Comparison of ENCODE assay signal across 1 cellular context in the genomic region with DNA sequence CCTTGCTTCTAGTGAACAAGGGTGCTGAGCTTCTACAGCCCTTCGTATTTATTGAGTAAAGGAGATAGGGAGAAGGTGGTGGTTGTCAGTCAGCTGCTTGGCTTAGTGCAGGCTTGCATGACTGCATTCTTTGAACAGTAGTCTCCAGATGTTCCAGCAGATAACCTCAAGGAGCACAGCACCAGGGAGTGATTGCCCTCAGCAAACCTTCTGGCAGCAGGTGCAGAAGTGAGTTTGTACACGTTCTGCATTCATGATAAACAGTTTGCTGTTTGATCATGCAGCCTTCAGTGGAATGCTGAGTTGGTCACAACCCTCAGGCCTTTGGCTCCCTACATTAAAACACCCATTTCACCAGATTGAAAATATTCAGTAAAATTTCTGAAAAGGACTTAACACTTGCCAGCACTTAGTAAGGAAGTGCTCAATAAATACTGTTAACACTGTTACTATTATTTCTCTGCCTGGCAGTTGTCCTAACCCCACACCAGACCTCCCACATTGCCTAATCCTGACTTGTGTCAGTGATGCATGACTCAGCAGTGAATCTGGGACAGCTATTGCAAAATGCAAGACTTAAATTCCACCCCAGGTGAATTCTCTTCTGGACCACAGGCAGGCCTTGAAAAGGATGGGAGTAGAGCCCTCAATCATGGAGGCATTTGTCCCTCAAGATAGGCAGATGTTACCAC.
TF ChIP-seq lines count a peak whose summit lies in the region.

No MANE protein-coding gene starts in this region.

TF ChIP-seq in HepG2, 621 proteins besides CTCF, POLR2A, EP300 and RAD21 (continued from another document and continues in another):
- TF ChIP-seq, protein P1, sequence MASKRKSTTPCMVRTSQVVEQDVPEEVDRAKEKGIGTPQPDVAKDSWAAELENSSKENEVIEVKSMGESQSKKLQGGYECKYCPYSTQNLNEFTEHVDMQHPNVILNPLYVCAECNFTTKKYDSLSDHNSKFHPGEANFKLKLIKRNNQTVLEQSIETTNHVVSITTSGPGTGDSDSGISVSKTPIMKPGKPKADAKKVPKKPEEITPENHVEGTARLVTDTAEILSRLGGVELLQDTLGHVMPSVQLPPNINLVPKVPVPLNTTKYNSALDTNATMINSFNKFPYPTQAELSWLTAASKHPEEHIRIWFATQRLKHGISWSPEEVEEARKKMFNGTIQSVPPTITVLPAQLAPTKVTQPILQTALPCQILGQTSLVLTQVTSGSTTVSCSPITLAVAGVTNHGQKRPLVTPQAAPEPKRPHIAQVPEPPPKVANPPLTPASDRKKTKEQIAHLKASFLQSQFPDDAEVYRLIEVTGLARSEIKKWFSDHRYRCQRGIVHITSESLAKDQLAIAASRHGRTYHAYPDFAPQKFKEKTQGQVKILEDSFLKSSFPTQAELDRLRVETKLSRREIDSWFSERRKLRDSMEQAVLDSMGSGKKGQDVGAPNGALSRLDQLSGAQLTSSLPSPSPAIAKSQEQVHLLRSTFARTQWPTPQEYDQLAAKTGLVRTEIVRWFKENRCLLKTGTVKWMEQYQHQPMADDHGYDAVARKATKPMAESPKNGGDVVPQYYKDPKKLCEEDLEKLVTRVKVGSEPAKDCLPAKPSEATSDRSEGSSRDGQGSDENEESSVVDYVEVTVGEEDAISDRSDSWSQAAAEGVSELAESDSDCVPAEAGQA (IDR thresholded peaks at IDR 0.05; ENCODE audit: low read depth): 0 out of 2 replicates have a peak, but pooled peaks have one; percentile 39
- TF ChIP-seq, protein P1 (CRISPR knock-in tag; IDR thresholded peaks at IDR 0.05; ENCODE audit: borderline replicate concordance): no peak
- TF ChIP-seq KAT2B (IDR thresholded peaks at IDR 0.05; ENCODE audit: borderline replicate concordance, low read depth, low read length) (no peak), ZFP1 (CRISPR knock-in tag; IDR thresholded peaks at IDR 0.05) (peak; percentile 53; the same call in 1 of the 2 replicates), NKX3-1 (CRISPR knock-in tag; IDR thresholded peaks at IDR 0.05) (no peak), ZMYM2 (CRISPR knock-in tag; IDR thresholded peaks at IDR 0.05) (0 out of 2 replicates have a peak, but pooled peaks have one; percentile 21), SMC3 (IDR thresholded peaks at IDR 0.05; ENCODE audit: low read length) (peak; percentile 8; the same call in 1 of the 2 replicates), ZEB1 (IDR thresholded peaks at IDR 0.05; ENCODE audit: insufficient replicate concordance, low read depth) (peak; percentile 64), SMAD3 (CRISPR knock-in tag; IDR thresholded peaks at IDR 0.05) (peak; percentile 58; the same call in 1 of the 2 replicates), HOXA5 (CRISPR knock-in tag; IDR thresholded peaks at IDR 0.05) (0 out of 2 replicates have a peak, but pooled peaks have one; percentile 18), FOXM1 (CRISPR knock-in tag; IDR thresholded peaks at IDR 0.05) (no peak), KLF16 (CRISPR knock-in tag; IDR thresholded peaks at IDR 0.05) (peak in 1 of 2 experiments; percentile 81; a peak in 2 of 4 replicates), HDAC6 (IDR thresholded peaks at IDR 0.05; ENCODE audit: low read depth, low read length) (no peak), GATAD2A (CRISPR knock-in tag; IDR thresholded peaks at IDR 0.05) (peak; percentile 96), ZNF674 (CRISPR knock-in tag; IDR thresholded peaks at IDR 0.05; ENCODE audit: low read depth) (no peak), TBX3 (IDR thresholded peaks at IDR 0.05; ENCODE audit: borderline replicate concordance) (peak; percentile 55; the same call in 1 of the 2 replicates), CAMTA2 (CRISPR knock-in tag; IDR thresholded peaks at IDR 0.05; ENCODE audit: borderline replicate concordance) (no peak), ZFP82 (CRISPR knock-in tag; IDR thresholded peaks at IDR 0.05; ENCODE audit: borderline replicate concordance) (no peak), KAT8 (CRISPR knock-in tag; IDR thresholded peaks at IDR 0.05) (peak; percentile 59), RORA (CRISPR knock-in tag; IDR thresholded peaks at IDR 0.05) (no peak), WIZ (CRISPR knock-in tag; IDR thresholded peaks at IDR 0.05) (no peak), RBFOX2 (IDR thresholded peaks at IDR 0.05; ENCODE audit: low read depth, low read length) (no peak), RAD51 (IDR thresholded peaks at IDR 0.05; ENCODE audit: borderline replicate concordance) (0 out of 2 replicates have a peak, but pooled peaks have one; percentile 9), ZNF12 (CRISPR knock-in tag; IDR thresholded peaks at IDR 0.05) (peak; percentile 91), TGIF2 (CRISPR knock-in tag; IDR thresholded peaks at IDR 0.05) (peak; percentile 43; the same call in 1 of the 2 replicates), HOXA3 (CRISPR knock-in tag; IDR thresholded peaks at IDR 0.05) (peak; percentile 29; the same call in 1 of the 2 replicates), ZNF614 (CRISPR knock-in tag; IDR thresholded peaks at IDR 0.05; ENCODE audit: borderline replicate concordance) (no peak), RNF2 (conservative IDR thresholded peaks at IDR 0.05; ENCODE audit: low read depth) (no peak), ZNF337 (CRISPR knock-in tag; IDR thresholded peaks at IDR 0.05; ENCODE audit: borderline replicate concordance, low read depth) (no peak), HCFC1 (IDR thresholded peaks at IDR 0.05; ENCODE audit: low read depth, low read length) (no peak), SOX13 (IDR thresholded peaks at IDR 0.05) (no peak; the same call in 1 of the 2 replicates), SOX13 (CRISPR knock-in tag; conservative IDR thresholded peaks at IDR 0.05 in 1 of 2, IDR thresholded peaks at IDR 0.05 in 1 of 2) (peak in 1 of 2 experiments; percentile 39; a peak in 1 of 4 replicates), SIX1 (CRISPR knock-in tag; IDR thresholded peaks at IDR 0.05; ENCODE audit: borderline replicate concordance) (no peak), ZFP36L2 (CRISPR knock-in tag; IDR thresholded peaks at IDR 0.05) (no peak), SIX4 (CRISPR knock-in tag; IDR thresholded peaks at IDR 0.05) (0 out of 2 replicates have a peak, but pooled peaks have one; percentile 57), JUN (CRISPR knock-in tag; IDR thresholded peaks at IDR 0.05) (peak; percentile 70; the same call in 1 of the 2 replicates), DNMT3B (CRISPR knock-in tag; conservative IDR thresholded peaks at IDR 0.05) (peak; percentile 83; the same call in 1 of the 2 replicates), ZNF124 (CRISPR knock-in tag; IDR thresholded peaks at IDR 0.05) (no peak), JUND (CRISPR knock-in tag; IDR thresholded peaks at IDR 0.05) (peak; percentile 93), HNRNPH1 (optimal IDR thresholded peaks at IDR 0.05; ENCODE audit: low read depth, low read length) (no peak), NONO (IDR thresholded peaks at IDR 0.05) (no peak), NONO (CRISPR knock-in tag; conservative IDR thresholded peaks at IDR 0.05) (no peak), MYNN (CRISPR knock-in tag; IDR thresholded peaks at IDR 0.05; ENCODE audit: low read depth) (no peak)
- TF ChIP-seq, protein P2, sequence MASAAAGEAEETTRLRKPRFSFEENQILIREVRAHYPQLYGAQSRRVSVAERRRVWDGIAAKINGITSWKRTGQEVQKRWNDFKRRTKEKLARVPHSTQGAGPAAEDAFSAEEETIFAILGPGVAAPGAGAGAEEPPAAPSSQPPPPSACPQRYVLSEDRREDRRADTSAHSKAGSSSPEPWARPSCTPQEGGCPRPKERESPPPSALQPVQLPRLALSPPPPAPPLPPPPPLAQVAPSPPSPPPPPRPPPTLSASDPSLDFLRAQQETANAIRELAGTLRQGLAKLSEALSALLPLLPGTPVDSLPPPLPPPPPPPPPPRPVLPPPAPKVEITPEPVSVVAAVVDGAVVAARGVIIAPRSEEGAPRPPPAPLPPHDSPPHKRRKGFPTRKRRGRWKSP (CRISPR knock-in tag; IDR thresholded peaks at IDR 0.05): no peak
- TF ChIP-seq, protein P3, sequence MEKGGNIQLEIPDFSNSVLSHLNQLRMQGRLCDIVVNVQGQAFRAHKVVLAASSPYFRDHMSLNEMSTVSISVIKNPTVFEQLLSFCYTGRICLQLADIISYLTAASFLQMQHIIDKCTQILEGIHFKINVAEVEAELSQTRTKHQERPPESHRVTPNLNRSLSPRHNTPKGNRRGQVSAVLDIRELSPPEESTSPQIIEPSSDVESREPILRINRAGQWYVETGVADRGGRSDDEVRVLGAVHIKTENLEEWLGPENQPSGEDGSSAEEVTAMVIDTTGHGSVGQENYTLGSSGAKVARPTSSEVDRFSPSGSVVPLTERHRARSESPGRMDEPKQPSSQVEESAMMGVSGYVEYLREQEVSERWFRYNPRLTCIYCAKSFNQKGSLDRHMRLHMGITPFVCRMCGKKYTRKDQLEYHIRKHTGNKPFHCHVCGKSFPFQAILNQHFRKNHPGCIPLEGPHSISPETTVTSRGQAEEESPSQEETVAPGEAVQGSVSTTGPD (CRISPR knock-in tag; IDR thresholded peaks at IDR 0.05): no peak
- TF ChIP-seq, protein P4, sequence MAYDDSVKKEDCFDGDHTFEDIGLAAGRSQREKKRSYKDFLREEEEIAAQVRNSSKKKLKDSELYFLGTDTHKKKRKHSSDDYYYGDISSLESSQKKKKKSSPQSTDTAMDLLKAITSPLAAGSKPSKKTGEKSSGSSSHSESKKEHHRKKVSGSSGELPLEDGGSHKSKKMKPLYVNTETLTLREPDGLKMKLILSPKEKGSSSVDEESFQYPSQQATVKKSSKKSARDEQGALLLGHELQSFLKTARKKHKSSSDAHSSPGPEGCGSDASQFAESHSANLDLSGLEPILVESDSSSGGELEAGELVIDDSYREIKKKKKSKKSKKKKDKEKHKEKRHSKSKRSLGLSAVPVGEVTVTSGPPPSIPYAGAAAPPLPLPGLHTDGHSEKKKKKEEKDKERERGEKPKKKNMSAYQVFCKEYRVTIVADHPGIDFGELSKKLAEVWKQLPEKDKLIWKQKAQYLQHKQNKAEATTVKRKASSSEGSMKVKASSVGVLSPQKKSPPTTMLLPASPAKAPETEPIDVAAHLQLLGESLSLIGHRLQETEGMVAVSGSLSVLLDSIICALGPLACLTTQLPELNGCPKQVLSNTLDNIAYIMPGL (CRISPR knock-in tag; IDR thresholded peaks at IDR 0.05; ENCODE audit: borderline replicate concordance in 1 of 2, low read depth in 1 of 2): peak in 1 of 2 experiments; percentile 49; a peak in 1 of 4 replicates
- TF ChIP-seq, protein P5, sequence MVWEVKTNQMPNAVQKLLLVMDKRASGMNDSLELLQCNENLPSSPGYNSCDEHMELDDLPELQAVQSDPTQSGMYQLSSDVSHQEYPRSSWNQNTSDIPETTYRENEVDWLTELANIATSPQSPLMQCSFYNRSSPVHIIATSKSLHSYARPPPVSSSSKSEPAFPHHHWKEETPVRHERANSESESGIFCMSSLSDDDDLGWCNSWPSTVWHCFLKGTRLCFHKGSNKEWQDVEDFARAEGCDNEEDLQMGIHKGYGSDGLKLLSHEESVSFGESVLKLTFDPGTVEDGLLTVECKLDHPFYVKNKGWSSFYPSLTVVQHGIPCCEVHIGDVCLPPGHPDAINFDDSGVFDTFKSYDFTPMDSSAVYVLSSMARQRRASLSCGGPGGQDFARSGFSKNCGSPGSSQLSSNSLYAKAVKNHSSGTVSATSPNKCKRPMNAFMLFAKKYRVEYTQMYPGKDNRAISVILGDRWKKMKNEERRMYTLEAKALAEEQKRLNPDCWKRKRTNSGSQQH (CRISPR knock-in tag; IDR thresholded peaks at IDR 0.05; ENCODE audit: low read depth): peak; percentile 61; the same call in 1 of the 2 replicates
- TF ChIP-seq, protein P6, sequence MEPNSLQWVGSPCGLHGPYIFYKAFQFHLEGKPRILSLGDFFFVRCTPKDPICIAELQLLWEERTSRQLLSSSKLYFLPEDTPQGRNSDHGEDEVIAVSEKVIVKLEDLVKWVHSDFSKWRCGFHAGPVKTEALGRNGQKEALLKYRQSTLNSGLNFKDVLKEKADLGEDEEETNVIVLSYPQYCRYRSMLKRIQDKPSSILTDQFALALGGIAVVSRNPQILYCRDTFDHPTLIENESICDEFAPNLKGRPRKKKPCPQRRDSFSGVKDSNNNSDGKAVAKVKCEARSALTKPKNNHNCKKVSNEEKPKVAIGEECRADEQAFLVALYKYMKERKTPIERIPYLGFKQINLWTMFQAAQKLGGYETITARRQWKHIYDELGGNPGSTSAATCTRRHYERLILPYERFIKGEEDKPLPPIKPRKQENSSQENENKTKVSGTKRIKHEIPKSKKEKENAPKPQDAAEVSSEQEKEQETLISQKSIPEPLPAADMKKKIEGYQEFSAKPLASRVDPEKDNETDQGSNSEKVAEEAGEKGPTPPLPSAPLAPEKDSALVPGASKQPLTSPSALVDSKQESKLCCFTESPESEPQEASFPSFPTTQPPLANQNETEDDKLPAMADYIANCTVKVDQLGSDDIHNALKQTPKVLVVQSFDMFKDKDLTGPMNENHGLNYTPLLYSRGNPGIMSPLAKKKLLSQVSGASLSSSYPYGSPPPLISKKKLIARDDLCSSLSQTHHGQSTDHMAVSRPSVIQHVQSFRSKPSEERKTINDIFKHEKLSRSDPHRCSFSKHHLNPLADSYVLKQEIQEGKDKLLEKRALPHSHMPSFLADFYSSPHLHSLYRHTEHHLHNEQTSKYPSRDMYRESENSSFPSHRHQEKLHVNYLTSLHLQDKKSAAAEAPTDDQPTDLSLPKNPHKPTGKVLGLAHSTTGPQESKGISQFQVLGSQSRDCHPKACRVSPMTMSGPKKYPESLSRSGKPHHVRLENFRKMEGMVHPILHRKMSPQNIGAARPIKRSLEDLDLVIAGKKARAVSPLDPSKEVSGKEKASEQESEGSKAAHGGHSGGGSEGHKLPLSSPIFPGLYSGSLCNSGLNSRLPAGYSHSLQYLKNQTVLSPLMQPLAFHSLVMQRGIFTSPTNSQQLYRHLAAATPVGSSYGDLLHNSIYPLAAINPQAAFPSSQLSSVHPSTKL (CRISPR knock-in tag; IDR thresholded peaks at IDR 0.05): peak; percentile 96
